ENCODE assay signal across 10 cellular contexts in the genomic region with DNA sequence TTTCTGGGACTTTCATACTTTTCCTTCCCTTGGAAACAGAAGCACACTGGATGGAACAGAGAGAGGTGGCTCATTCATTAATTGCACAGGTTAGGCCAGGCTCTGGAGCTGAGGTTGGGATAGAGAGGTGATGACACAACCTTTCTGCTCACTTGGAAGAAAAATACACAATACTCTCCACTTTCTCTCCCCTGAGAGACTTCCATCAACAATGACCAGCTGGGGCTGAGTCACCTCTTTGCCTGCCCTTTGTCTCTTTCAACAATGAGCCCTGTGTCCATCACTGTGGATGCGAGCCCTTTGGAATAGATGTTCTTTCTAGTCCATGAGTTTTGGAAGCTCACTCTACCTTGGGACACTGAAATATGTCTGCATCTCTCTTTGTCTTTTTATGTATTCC. TPM values are rescaled to one million over a fixed set of nuclear protein-coding genes. Genes with fewer than 3 reads are reported as not detected.
DNase-seq lines count a peak whose midpoint lies in the region; ATAC-seq and TF ChIP-seq lines count a peak whose summit lies in the region.
"Had no signal": no experiment of that assay in that cellular context is flagged by ENCODE, and none has a peak within 500 bp of the region (broad histone marks: within the 10 kb centered on the region; RNA-seq: fewer than 3 reads in every experiment).

No MANE protein-coding gene starts in this region.

- peaks cover 0 to 18% (median 4%) of the 10 kb centered on the region in 5 donors for H3K36me3 Mint-ChIP-seq in naive thymus-derived CD4-positive, alpha-beta T cell

- peaks cover 47 to 77% (median 53%) of the 10 kb centered on the region in 7 donors for H3K4me1 Mint-ChIP-seq in naive thymus-derived CD4-positive, alpha-beta T cell

- H3K27ac ChIP-seq in esophagus squamous epithelium, result peak overlapping the region in 3 of 4 donors; percentile 74 to 87 (median 76)
- H3K27ac ChIP-seq in naive thymus-derived CD4-positive, alpha-beta T cell (ENCODE audit: low read depth, low read length), result no peak overlapping the region

- H3K4me1 ChIP-seq in esophagus squamous epithelium, result peaks cover 26 to 87% (median 77%) of the 10 kb centered on the region in 3 donors
- peaks cover 20 to 48% of the 10 kb centered on the region in 2 donors for H3K4me1 ChIP-seq in naive thymus-derived CD4-positive, alpha-beta T cell (ENCODE audit: control insufficient read depth in 2 of 2, insufficient read depth in 2 of 2, low read length in 2 of 2)

- no peak for ATAC-seq in naive thymus-derived CD4-positive, alpha-beta T cell
- no peak for ATAC-seq in HG03520 (IDR thresholded peaks at IDR 0.05; ENCODE audit: unreplicated experiment)
- ATAC-seq: activated CD8-positive, alpha-beta memory T cell treated with anti-CD3 and anti-CD28 coated beads, Interleukin-2, amount 10 ng/mL, durations not matched to agents 7 days and 5 days had no signal

- TF ChIP-seq CTCF in esophagus squamous epithelium (IDR thresholded peaks at IDR 0.05), result no peak

- H3K4me3 ChIP-seq in esophagus squamous epithelium, result no peak overlapping the region
- no peak overlapping the region for H3K4me3 ChIP-seq in naive thymus-derived CD4-positive, alpha-beta T cell (ENCODE audit: low read length)

- H3K27me3 ChIP-seq in esophagus squamous epithelium, result no peaks in the 10 kb centered on the region
- H3K27me3 ChIP-seq in naive thymus-derived CD4-positive, alpha-beta T cell (ENCODE audit: control insufficient read depth in 2 of 2, insufficient read depth in 2 of 2, low read length in 2 of 2), result no peaks in the 10 kb centered on the region

- POLR2A ChIA-PET in naive thymus-derived CD4-positive, alpha-beta T cell (lab: Charles Lee), result no interaction called here

- H3K4me3 Mint-ChIP-seq in naive thymus-derived CD4-positive, alpha-beta T cell, result no peak overlapping the region
- H3K4me3 Mint-ChIP-seq: activated CD8-positive, alpha-beta memory T cell treated with anti-CD3 and anti-CD28 coated beads, Interleukin-2, amount 10 ng/mL, durations not matched to agents 7 days and 5 days had no signal

- peak overlapping the region in 1 of 9 donors; percentile 36 for H3K27ac Mint-ChIP-seq in naive thymus-derived CD4-positive, alpha-beta T cell
- H3K27ac Mint-ChIP-seq: activated CD8-positive, alpha-beta memory T cell treated with anti-CD3 and anti-CD28 coated beads, Interleukin-2, amount 10 ng/mL, durations not matched to agents 7 days and 5 days had no signal

- DNase-seq in Caki2 (ENCODE audit: low read depth), result peak; percentile 83
- DNase-seq in RKO (ENCODE audit: low spot score), result peak; percentile 38
- DNase-seq in esophagus squamous epithelium (lab: John Stamatoyannopoulos, UW), result no peak
- peak; percentile 95 for DNase-seq in pons (ENCODE audit: low spot score)
- DNase-seq in GF-D8 (lab: John Stamatoyannopoulos, UW), result no peak
- DNase-seq in naive thymus-derived CD4-positive, alpha-beta T cell, result no peak
- DNase-seq in NCI-H2081 (lab: John Stamatoyannopoulos, UW), result no peak
- DNase-seq: activated CD8-positive, alpha-beta memory T cell treated with anti-CD3 and anti-CD28 coated beads, Interleukin-2, amount 10 ng/mL, durations not matched to agents 7 days and 5 days; NCI-H1436 treated with DMSO at 0.1 percent for 48 hours had no signal

- H3K36me3 ChIP-seq in esophagus squamous epithelium, result peaks cover 0 to 19% (median 0%) of the 10 kb centered on the region in 3 donors
- H3K36me3 ChIP-seq in naive thymus-derived CD4-positive, alpha-beta T cell (ENCODE audit: control insufficient read depth in 2 of 3, insufficient read depth in 3 of 3, low read length in 3 of 3), result no peaks in the 10 kb centered on the region

- no peaks in the 10 kb centered on the region for H3K9me3 Mint-ChIP-seq in naive thymus-derived CD4-positive, alpha-beta T cell

- WGBS in esophagus squamous epithelium, 2 donors, result 79 to 81% methylated on average over 1 of the region's 1 CpG

- H3K27me3 Mint-ChIP-seq in naive thymus-derived CD4-positive, alpha-beta T cell, result no peaks in the 10 kb centered on the region
- H3K27me3 Mint-ChIP-seq: activated CD8-positive, alpha-beta memory T cell treated with anti-CD3 and anti-CD28 coated beads, Interleukin-2, amount 10 ng/mL, durations not matched to agents 7 days and 5 days had no signal

- no peak for TF ChIP-seq POLR2A in esophagus squamous epithelium (IDR thresholded peaks at IDR 0.05)

- intact Hi-C loops in esophagus squamous epithelium (cut with DNase I), result no loop called here
- intact Hi-C loops in naive thymus-derived CD4-positive, alpha-beta T cell (cut with micrococcal nuclease), result no loop called here

- H3K9me3 ChIP-seq in esophagus squamous epithelium, result no peaks in the 10 kb centered on the region
- H3K9me3 ChIP-seq in naive thymus-derived CD4-positive, alpha-beta T cell (ENCODE audit: control insufficient read depth in 2 of 3, low read length in 3 of 3), result no peaks in the 10 kb centered on the region

- in situ Hi-C loops in Caki2 (cut with HindIII; ENCODE audit: low pct_unique_long_range_greater_than_20kb, low sequenced_read_pairs), result no loop called here

- CTCF ChIA-PET in naive thymus-derived CD4-positive, alpha-beta T cell (lab: Charles Lee), result interaction anchor here (0.7 kb wide), 1 partner anchor 44 kb away, joined by 3 read pairs; no protein-coding TSS in a partner anchor

RNA-seq across cellular contexts. Expression of a gene that starts 43.1 kb away (rescaled TPM):
- 2.9 and 6.5 TPM in 2 replicates for total RNA-seq in Caki2 (2014; rRNA removed; shearing (Covaris generic); ENCODE audit: low replicate concordance)
- total RNA-seq in esophagus squamous epithelium, result 10 to 100 TPM; 23.7 to 58.9 (median 39.2) TPM
- total RNA-seq in naive thymus-derived CD4-positive, alpha-beta T cell, result 10 to 100 TPM; 29.8 to 84.0 (median 59.9) TPM
- polyA plus RNA-seq in naive thymus-derived CD4-positive, alpha-beta T cell, result 10 to 100 TPM; 10.2 to 11.7 TPM

Comparison
In these comparisons a context has a peak if more than half of its experiments do, and no peak if none do; other contexts are left out.
1. DNase-seq: peak in Caki2 (single experiment), RKO (single experiment) and pons (single experiment); none in esophagus squamous epithelium (single experiment), GF-D8 (single experiment), naive thymus-derived CD4-positive, alpha-beta T cell (0 of 9) and NCI-H2081 (0 of 2).